1 cellular context compared by ENCODE assay signal in genomic region chr14:68085742-68086141, GRCh38.
TF ChIP-seq lines count a peak whose summit lies in the region.

No MANE protein-coding gene starts in this region.

TF ChIP-seq in HEK293, 187 proteins besides CTCF, POLR2A, EP300 and RAD21 (continued from another document):
- TF ChIP-seq, protein P1, sequence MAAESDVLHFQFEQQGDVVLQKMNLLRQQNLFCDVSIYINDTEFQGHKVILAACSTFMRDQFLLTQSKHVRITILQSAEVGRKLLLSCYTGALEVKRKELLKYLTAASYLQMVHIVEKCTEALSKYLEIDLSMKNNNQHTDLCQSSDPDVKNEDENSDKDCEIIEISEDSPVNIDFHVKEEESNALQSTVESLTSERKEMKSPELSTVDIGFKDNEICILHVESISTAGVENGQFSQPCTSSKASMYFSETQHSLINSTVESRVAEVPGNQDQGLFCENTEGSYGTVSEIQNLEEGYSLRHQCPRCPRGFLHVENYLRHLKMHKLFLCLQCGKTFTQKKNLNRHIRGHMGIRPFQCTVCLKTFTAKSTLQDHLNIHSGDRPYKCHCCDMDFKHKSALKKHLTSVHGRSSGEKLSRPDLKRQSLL (tag by site-specific recombination; IDR thresholded peaks at IDR 0.05), result no peak
- TF ChIP-seq, protein P2, sequence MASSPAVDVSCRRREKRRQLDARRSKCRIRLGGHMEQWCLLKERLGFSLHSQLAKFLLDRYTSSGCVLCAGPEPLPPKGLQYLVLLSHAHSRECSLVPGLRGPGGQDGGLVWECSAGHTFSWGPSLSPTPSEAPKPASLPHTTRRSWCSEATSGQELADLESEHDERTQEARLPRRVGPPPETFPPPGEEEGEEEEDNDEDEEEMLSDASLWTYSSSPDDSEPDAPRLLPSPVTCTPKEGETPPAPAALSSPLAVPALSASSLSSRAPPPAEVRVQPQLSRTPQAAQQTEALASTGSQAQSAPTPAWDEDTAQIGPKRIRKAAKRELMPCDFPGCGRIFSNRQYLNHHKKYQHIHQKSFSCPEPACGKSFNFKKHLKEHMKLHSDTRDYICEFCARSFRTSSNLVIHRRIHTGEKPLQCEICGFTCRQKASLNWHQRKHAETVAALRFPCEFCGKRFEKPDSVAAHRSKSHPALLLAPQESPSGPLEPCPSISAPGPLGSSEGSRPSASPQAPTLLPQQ (tag by site-specific recombination; IDR thresholded peaks at IDR 0.05), result no peak
- TF ChIP-seq ZNF280D (tag by site-specific recombination; IDR thresholded peaks at IDR 0.05), result no peak
- TF ChIP-seq WT1 (tag by site-specific recombination; IDR thresholded peaks at IDR 0.05), result no peak
- TF ChIP-seq ZNF610 (tag by site-specific recombination; IDR thresholded peaks at IDR 0.05; ENCODE audit: borderline replicate concordance), result no peak
TF ChIP-seq in HEK293: peak in this region for 4.
